In genomic region chr7:69656890-69657289, GRCh38 we compare ENCODE assay signal across 14 cellular contexts. TPM values are rescaled to one million over a fixed set of nuclear protein-coding genes. Genes with fewer than 3 reads are reported as not detected.
A peak's percentile ranks its signal among the peaks of the same experiment; 100 is the strongest.
DNase-seq lines count a peak whose midpoint lies in the region; ATAC-seq and TF ChIP-seq lines count a peak whose summit lies in the region.
"Had no signal": no experiment of that assay in that cellular context is flagged by ENCODE, and none has a peak within 500 bp of the region (broad histone marks: within the 10 kb centered on the region; RNA-seq: fewer than 3 reads in every experiment).

No MANE protein-coding gene starts in this region.

- WGBS in upper lobe of left lung, 2 donors: 47 to 55% methylated on average over 5 of the region's 5 CpGs

- peaks cover 47% of the 10 kb centered on the region for H3K4me1 Mint-ChIP-seq in chondrocyte (ENCODE audit: low read depth)

- H3K36me3 Mint-ChIP-seq in chondrocyte (ENCODE audit: low read depth): no peaks in the 10 kb centered on the region

- ATAC-seq in Right ventricle myocardium inferior (peak; percentile 69), upper lobe of left lung (ENCODE audit: low FRiP score in 2 of 2) (peak in 1 of 2 donors; percentile 76), HG03520 (IDR thresholded peaks at IDR 0.05; ENCODE audit: unreplicated experiment) (no peak)
- ATAC-seq: activated CD4-positive, CD25-positive, alpha-beta regulatory T cell treated with anti-CD3 and anti-CD28 coated beads, Interleukin-2, amount 50 U/mL, for 24 hours; GM23338; K562 had no signal

- H3K27ac ChIP-seq in upper lobe of left lung: peak overlapping the region in 3 of 4 donors; percentile 15 to 64 (median 56)
- H3K27ac ChIP-seq: thyroid gland had no signal

- intact Hi-C loops in Right ventricle myocardium inferior (cut with DNase I) (no loop called here), cardiac septum (cut with DNase I) (no loop called here)

- H3K27me3 Mint-ChIP-seq in chondrocyte (ENCODE audit: low read depth): no peaks in the 10 kb centered on the region

- no peak for TF ChIP-seq POLR2A in upper lobe of left lung (IDR thresholded peaks at IDR 0.05)

- TF ChIP-seq CTCF in chondrocyte (IDR thresholded peaks at IDR 0.05) (no peak), upper lobe of left lung (IDR thresholded peaks at IDR 0.05) (no peak)

- H3K27ac Mint-ChIP-seq in chondrocyte (ENCODE audit: unreplicated experiment): peak overlapping the region; percentile 45
- H3K27ac Mint-ChIP-seq: GM23338 had no signal

- no peaks in the 10 kb centered on the region for H3K27me3 ChIP-seq in upper lobe of left lung
- H3K27me3 ChIP-seq: thyroid gland had no signal

- H3K4me1 ChIP-seq in upper lobe of left lung: peaks cover 39 to 56% (median 49%) of the 10 kb centered on the region in 4 donors

- no peaks in the 10 kb centered on the region for H3K9me3 Mint-ChIP-seq in chondrocyte (ENCODE audit: low read depth)
- H3K9me3 Mint-ChIP-seq: GM23338 had no signal

- H3K4me3 Mint-ChIP-seq in chondrocyte (ENCODE audit: unreplicated experiment): no peak overlapping the region
- H3K4me3 Mint-ChIP-seq: GM23338 had no signal

- DNase-seq in Right ventricle myocardium inferior (ENCODE audit: missing footprints) (no peak), cardiac septum (ENCODE audit: low spot score) (no peak), chondrocyte (ENCODE audit: low spot score) (no peak), left kidney (ENCODE audit: low read depth, low spot score) (peak; percentile 49), upper lobe of left lung (no peak), GM19240 (ENCODE audit: insufficient read length, low spot score) (no peak), cerebellar nuclear complex (lab: John Stamatoyannopoulos, UW) (no peak)
- DNase-seq: activated effector memory CD4-positive, alpha-beta T cell treated with Interleukin-2 at 50 U/mL for 16 hours; NCI-H2171 treated with DMSO at 0.1 percent for 48 hours; thyroid gland had no signal

- no peak for TF ChIP-seq EP300 in upper lobe of left lung (IDR thresholded peaks at IDR 0.05)

- H3K36me3 ChIP-seq in upper lobe of left lung: no peaks in the 10 kb centered on the region
- H3K36me3 ChIP-seq: thyroid gland had no signal

- H3K9me3 ChIP-seq in upper lobe of left lung: no peaks in the 10 kb centered on the region
- H3K9me3 ChIP-seq: thyroid gland had no signal

- H3K4me3 ChIP-seq in upper lobe of left lung: no peak overlapping the region
- H3K4me3 ChIP-seq: GM23338, K562, thyroid gland had no signal

RNA-seq across cellular contexts. Expression of gene AUTS2, which starts 58.6 kb away (rescaled TPM):
- total RNA-seq in Right ventricle myocardium inferior (5.3 TPM), cardiac septum (10.3 TPM), chondrocyte (31.5 to 69.2 TPM (median 40.8 TPM) in 3 replicates), upper lobe of left lung (100 to 1,000 TPM in 1 of 6 donors, 10 to 100 TPM in 5; 38.9 to 151 (median 55.8) TPM)
